Comparison of ENCODE assay signal across 1 cellular context in genomic region chr1:31742462-31743212, GRCh38.
TF ChIP-seq lines count a peak whose summit lies in the region.

No MANE protein-coding gene starts in this region.

TF ChIP-seq in K562, 482 proteins besides CTCF, POLR2A, EP300 and RAD21 (continued from another document and continues in another):
- TF ChIP-seq ELF2 (CRISPR knock-in tag; IDR thresholded peaks at IDR 0.05): no peak
- TF ChIP-seq PBX2 (CRISPR knock-in tag; IDR thresholded peaks at IDR 0.05; ENCODE audit: low read depth): no peak
- peak; percentile 61 for TF ChIP-seq PBX2 (tag; conservative IDR thresholded peaks at IDR 0.05; ENCODE audit: low read depth)
- TF ChIP-seq CREB1 (IDR thresholded peaks at IDR 0.05): peak; percentile 64
- peak; percentile 72 for TF ChIP-seq CREB1 (CRISPR knock-in tag; IDR thresholded peaks at IDR 0.05)
- TF ChIP-seq TSHZ1 (CRISPR knock-in tag; IDR thresholded peaks at IDR 0.05): no peak
- no peak for TF ChIP-seq SAFB (IDR thresholded peaks at IDR 0.05; ENCODE audit: borderline replicate concordance, low read depth, low read length)
- TF ChIP-seq ZNF589 (CRISPR knock-in tag; IDR thresholded peaks at IDR 0.05; ENCODE audit: low read depth): no peak
- TF ChIP-seq CREM (IDR thresholded peaks at IDR 0.05; ENCODE audit: low read depth): peak; percentile 90
- no peak for TF ChIP-seq NCOA1 (IDR thresholded peaks at IDR 0.05; ENCODE audit: low read depth)
- peak; percentile 71 for TF ChIP-seq MAX (CRISPR knock-in tag; IDR thresholded peaks at IDR 0.05)
- TF ChIP-seq ZBTB34 (CRISPR knock-in tag; IDR thresholded peaks at IDR 0.05): no peak
- TF ChIP-seq ZNF140 (CRISPR knock-in tag; IDR thresholded peaks at IDR 0.05): no peak
- no peak for TF ChIP-seq HNRNPH1 (optimal IDR thresholded peaks at IDR 0.05; ENCODE audit: low read depth, low read length)
- TF ChIP-seq RFX7 (CRISPR knock-in tag; IDR thresholded peaks at IDR 0.05): no peak
- no peak for TF ChIP-seq ZFP30 (CRISPR knock-in tag; IDR thresholded peaks at IDR 0.05; ENCODE audit: borderline replicate concordance)
- TF ChIP-seq BDP1 (IDR thresholded peaks at IDR 0.05; ENCODE audit: insufficient read depth, insufficient read length): no peak
- no peak for TF ChIP-seq MAFG (tag; conservative IDR thresholded peaks at IDR 0.05)
- TF ChIP-seq ZNF644 (tag; IDR thresholded peaks at IDR 0.05; ENCODE audit: low read depth): no peak
- TF ChIP-seq, protein P1, sequence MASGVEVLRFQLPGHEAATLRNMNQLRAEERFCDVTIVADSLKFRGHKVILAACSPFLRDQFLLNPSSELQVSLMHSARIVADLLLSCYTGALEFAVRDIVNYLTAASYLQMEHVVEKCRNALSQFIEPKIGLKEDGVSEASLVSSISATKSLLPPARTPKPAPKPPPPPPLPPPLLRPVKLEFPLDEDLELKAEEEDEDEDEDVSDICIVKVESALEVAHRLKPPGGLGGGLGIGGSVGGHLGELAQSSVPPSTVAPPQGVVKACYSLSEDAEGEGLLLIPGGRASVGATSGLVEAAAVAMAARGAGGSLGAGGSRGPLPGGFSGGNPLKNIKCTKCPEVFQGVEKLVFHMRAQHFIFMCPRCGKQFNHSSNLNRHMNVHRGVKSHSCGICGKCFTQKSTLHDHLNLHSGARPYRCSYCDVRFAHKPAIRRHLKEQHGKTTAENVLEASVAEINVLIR (CRISPR knock-in tag; IDR thresholded peaks at IDR 0.05): peak; percentile 38; the same call in 1 of the 2 replicates
- peak; percentile 55 for TF ChIP-seq CXXC5 (CRISPR knock-in tag; IDR thresholded peaks at IDR 0.05)
- TF ChIP-seq POU5F1 (IDR thresholded peaks at IDR 0.05; ENCODE audit: borderline replicate concordance, low read depth, low read length, partially characterized antibody): no peak
- no peak for TF ChIP-seq KDM4B (IDR thresholded peaks at IDR 0.05; ENCODE audit: borderline replicate concordance in 2 of 2, low read depth in 1 of 2)
- TF ChIP-seq JUNB (CRISPR knock-in tag; conservative IDR thresholded peaks at IDR 0.05): no peak
- peak in 1 of 2 experiments; percentile 36; a peak in 1 of 3 replicates for TF ChIP-seq CBX3 (IDR thresholded peaks at IDR 0.05; ENCODE audit: borderline replicate concordance in 1 of 2, low read length in 2 of 2)
- no peak for TF ChIP-seq TCF7L2 (IDR thresholded peaks at IDR 0.05; ENCODE audit: low read depth, low read length)
- TF ChIP-seq C11orf30 (IDR thresholded peaks at IDR 0.05; ENCODE audit: low read depth): no peak
- TF ChIP-seq SLC30A9 (CRISPR knock-in tag; IDR thresholded peaks at IDR 0.05): no peak
- no peak for TF ChIP-seq THAP12 (CRISPR knock-in tag; IDR thresholded peaks at IDR 0.05)
- TF ChIP-seq KDM5B (IDR thresholded peaks at IDR 0.05; ENCODE audit: insufficient replicate concordance, low read depth, low read length): no peak
- no peak for TF ChIP-seq ZNF23 (CRISPR knock-in tag; IDR thresholded peaks at IDR 0.05)
- TF ChIP-seq, protein P2, sequence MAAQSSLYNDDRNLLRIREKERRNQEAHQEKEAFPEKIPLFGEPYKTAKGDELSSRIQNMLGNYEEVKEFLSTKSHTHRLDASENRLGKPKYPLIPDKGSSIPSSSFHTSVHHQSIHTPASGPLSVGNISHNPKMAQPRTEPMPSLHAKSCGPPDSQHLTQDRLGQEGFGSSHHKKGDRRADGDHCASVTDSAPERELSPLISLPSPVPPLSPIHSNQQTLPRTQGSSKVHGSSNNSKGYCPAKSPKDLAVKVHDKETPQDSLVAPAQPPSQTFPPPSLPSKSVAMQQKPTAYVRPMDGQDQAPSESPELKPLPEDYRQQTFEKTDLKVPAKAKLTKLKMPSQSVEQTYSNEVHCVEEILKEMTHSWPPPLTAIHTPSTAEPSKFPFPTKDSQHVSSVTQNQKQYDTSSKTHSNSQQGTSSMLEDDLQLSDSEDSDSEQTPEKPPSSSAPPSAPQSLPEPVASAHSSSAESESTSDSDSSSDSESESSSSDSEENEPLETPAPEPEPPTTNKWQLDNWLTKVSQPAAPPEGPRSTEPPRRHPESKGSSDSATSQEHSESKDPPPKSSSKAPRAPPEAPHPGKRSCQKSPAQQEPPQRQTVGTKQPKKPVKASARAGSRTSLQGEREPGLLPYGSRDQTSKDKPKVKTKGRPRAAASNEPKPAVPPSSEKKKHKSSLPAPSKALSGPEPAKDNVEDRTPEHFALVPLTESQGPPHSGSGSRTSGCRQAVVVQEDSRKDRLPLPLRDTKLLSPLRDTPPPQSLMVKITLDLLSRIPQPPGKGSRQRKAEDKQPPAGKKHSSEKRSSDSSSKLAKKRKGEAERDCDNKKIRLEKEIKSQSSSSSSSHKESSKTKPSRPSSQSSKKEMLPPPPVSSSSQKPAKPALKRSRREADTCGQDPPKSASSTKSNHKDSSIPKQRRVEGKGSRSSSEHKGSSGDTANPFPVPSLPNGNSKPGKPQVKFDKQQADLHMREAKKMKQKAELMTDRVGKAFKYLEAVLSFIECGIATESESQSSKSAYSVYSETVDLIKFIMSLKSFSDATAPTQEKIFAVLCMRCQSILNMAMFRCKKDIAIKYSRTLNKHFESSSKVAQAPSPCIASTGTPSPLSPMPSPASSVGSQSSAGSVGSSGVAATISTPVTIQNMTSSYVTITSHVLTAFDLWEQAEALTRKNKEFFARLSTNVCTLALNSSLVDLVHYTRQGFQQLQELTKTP (IDR thresholded peaks at IDR 0.05; ENCODE audit: low read depth in 1 of 2, partially characterized antibody in 2 of 2): no peak
- TF ChIP-seq KLF6 (CRISPR knock-in tag; IDR thresholded peaks at IDR 0.05; ENCODE audit: borderline replicate concordance): no peak
- TF ChIP-seq, protein P3, sequence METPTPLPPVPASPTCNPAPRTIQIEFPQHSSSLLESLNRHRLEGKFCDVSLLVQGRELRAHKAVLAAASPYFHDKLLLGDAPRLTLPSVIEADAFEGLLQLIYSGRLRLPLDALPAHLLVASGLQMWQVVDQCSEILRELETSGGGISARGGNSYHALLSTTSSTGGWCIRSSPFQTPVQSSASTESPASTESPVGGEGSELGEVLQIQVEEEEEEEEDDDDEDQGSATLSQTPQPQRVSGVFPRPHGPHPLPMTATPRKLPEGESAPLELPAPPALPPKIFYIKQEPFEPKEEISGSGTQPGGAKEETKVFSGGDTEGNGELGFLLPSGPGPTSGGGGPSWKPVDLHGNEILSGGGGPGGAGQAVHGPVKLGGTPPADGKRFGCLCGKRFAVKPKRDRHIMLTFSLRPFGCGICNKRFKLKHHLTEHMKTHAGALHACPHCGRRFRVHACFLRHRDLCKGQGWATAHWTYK (CRISPR knock-in tag; IDR thresholded peaks at IDR 0.05): no peak
- TF ChIP-seq ZNF3 (CRISPR knock-in tag; IDR thresholded peaks at IDR 0.05): no peak
- TF ChIP-seq ZNF609 (CRISPR knock-in tag; IDR thresholded peaks at IDR 0.05; ENCODE audit: borderline replicate concordance): no peak
- no peak for TF ChIP-seq ZNF212 (CRISPR knock-in tag; IDR thresholded peaks at IDR 0.05)
- no peak for TF ChIP-seq ZKSCAN8 (CRISPR knock-in tag; IDR thresholded peaks at IDR 0.05)
